In genomic region chr19:29956855-29957254, GRCh38 we compare ENCODE assay signal across 1 cellular context.
TF ChIP-seq lines count a peak whose summit lies in the region.

No MANE protein-coding gene starts in this region.

TF ChIP-seq in HEK293, 187 proteins besides CTCF, POLR2A, EP300 and RAD21 (continued from another document):
- TF ChIP-seq ZNF398 (tag by site-specific recombination; IDR thresholded peaks at IDR 0.05) (no peak), ZNF280D (tag by site-specific recombination; IDR thresholded peaks at IDR 0.05) (no peak)
TF ChIP-seq in HEK293: peak in this region for 8.
